Comparison of ENCODE assay signal across 2 cellular contexts in the genomic region with DNA sequence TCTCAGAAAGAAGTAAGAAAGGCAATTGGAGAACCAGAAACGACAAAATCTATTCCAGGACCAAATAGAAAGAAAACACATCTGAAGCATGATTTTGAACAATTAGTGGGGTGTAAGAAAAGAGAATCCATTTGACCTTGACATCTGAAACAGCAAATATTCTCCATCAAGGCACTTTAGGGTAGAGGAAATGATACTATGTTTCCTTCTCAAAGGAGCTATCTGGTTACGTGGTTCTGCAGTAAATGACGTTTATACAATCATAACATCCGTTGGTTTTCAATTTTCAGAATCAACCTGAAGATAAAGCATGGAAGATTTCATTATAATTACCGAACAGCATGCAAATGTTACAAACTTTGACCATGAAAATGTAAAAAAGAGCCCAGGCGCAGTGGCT.
TF ChIP-seq lines count a peak whose summit lies in the region.

No MANE protein-coding gene starts in this region.

TF ChIP-seq in GM23338, 12 proteins besides CTCF, POLR2A, EP300 and RAD21 (continues in another document):
- TF ChIP-seq CREB1 (CRISPR knock-in tag; IDR thresholded peaks at IDR 0.05; ENCODE audit: low read depth), result no peak
- TF ChIP-seq STAT1 (IDR thresholded peaks at IDR 0.05; ENCODE audit: unreplicated experiment), result no peak
- TF ChIP-seq, protein P1, sequence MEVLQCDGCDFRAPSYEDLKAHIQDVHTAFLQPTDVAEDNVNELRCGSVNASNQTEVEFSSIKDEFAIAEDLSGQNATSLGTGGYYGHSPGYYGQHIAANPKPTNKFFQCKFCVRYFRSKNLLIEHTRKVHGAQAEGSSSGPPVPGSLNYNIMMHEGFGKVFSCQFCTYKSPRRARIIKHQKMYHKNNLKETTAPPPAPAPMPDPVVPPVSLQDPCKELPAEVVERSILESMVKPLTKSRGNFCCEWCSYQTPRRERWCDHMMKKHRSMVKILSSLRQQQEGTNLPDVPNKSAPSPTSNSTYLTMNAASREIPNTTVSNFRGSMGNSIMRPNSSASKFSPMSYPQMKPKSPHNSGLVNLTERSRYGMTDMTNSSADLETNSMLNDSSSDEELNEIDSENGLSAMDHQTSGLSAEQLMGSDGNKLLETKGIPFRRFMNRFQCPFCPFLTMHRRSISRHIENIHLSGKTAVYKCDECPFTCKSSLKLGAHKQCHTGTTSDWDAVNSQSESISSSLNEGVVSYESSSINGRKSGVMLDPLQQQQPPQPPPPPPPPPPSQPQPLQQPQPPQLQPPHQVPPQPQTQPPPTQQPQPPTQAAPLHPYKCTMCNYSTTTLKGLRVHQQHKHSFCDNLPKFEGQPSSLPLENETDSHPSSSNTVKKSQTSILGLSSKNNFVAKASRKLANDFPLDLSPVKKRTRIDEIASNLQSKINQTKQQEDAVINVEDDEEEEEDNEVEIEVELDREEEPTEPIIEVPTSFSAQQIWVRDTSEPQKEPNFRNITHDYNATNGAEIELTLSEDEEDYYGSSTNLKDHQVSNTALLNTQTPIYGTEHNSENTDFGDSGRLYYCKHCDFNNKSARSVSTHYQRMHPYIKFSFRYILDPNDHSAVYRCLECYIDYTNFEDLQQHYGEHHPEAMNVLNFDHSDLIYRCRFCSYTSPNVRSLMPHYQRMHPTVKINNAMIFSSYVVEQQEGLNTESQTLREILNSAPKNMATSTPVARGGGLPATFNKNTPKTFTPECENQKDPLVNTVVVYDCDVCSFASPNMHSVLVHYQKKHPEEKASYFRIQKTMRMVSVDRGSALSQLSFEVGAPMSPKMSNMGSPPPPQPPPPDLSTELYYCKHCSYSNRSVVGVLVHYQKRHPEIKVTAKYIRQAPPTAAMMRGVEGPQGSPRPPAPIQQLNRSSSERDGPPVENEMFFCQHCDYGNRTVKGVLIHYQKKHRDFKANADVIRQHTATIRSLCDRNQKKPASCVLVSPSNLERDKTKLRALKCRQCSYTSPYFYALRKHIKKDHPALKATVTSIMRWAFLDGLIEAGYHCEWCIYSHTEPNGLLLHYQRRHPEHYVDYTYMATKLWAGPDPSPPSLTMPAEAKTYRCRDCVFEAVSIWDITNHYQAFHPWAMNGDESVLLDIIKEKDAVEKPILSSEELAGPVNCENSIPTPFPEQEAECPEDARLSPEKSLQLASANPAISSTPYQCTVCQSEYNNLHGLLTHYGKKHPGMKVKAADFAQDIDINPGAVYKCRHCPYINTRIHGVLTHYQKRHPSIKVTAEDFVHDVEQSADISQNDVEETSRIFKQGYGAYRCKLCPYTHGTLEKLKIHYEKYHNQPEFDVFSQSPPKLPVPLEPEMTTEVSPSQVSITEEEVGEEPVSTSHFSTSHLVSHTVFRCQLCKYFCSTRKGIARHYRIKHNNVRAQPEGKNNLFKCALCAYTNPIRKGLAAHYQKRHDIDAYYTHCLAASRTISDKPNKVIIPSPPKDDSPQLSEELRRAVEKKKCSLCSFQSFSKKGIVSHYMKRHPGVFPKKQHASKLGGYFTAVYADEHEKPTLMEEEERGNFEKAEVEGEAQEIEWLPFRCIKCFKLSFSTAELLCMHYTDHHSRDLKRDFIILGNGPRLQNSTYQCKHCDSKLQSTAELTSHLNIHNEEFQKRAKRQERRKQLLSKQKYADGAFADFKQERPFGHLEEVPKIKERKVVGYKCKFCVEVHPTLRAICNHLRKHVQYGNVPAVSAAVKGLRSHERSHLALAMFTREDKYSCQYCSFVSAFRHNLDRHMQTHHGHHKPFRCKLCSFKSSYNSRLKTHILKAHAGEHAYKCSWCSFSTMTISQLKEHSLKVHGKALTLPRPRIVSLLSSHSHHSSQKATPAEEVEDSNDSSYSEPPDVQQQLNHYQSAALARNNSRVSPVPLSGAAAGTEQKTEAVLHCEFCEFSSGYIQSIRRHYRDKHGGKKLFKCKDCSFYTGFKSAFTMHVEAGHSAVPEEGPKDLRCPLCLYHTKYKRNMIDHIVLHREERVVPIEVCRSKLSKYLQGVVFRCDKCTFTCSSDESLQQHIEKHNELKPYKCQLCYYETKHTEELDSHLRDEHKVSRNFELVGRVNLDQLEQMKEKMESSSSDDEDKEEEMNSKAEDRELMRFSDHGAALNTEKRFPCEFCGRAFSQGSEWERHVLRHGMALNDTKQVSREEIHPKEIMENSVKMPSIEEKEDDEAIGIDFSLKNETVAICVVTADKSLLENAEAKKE (CRISPR knock-in tag; IDR thresholded peaks at IDR 0.05), result no peak
- TF ChIP-seq, protein P2, sequence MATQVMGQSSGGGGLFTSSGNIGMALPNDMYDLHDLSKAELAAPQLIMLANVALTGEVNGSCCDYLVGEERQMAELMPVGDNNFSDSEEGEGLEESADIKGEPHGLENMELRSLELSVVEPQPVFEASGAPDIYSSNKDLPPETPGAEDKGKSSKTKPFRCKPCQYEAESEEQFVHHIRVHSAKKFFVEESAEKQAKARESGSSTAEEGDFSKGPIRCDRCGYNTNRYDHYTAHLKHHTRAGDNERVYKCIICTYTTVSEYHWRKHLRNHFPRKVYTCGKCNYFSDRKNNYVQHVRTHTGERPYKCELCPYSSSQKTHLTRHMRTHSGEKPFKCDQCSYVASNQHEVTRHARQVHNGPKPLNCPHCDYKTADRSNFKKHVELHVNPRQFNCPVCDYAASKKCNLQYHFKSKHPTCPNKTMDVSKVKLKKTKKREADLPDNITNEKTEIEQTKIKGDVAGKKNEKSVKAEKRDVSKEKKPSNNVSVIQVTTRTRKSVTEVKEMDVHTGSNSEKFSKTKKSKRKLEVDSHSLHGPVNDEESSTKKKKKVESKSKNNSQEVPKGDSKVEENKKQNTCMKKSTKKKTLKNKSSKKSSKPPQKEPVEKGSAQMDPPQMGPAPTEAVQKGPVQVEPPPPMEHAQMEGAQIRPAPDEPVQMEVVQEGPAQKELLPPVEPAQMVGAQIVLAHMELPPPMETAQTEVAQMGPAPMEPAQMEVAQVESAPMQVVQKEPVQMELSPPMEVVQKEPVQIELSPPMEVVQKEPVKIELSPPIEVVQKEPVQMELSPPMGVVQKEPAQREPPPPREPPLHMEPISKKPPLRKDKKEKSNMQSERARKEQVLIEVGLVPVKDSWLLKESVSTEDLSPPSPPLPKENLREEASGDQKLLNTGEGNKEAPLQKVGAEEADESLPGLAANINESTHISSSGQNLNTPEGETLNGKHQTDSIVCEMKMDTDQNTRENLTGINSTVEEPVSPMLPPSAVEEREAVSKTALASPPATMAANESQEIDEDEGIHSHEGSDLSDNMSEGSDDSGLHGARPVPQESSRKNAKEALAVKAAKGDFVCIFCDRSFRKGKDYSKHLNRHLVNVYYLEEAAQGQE (IDR thresholded peaks at IDR 0.05; ENCODE audit: unreplicated experiment), result no peak
- TF ChIP-seq POLR2AphosphoS5 (IDR thresholded peaks at IDR 0.05; ENCODE audit: low read depth), result no peak
- no peak for TF ChIP-seq EZH2phosphoT487 (IDR thresholded peaks at IDR 0.05; ENCODE audit: unreplicated experiment)
- TF ChIP-seq NANOG (IDR thresholded peaks at IDR 0.05; ENCODE audit: borderline replicate concordance), result no peak
- no peak for TF ChIP-seq EZH2 (IDR thresholded peaks at IDR 0.05; ENCODE audit: low read depth, unreplicated experiment)
- TF ChIP-seq ZNF114 (CRISPR knock-in tag; IDR thresholded peaks at IDR 0.05), result no peak
- TF ChIP-seq, protein P3, sequence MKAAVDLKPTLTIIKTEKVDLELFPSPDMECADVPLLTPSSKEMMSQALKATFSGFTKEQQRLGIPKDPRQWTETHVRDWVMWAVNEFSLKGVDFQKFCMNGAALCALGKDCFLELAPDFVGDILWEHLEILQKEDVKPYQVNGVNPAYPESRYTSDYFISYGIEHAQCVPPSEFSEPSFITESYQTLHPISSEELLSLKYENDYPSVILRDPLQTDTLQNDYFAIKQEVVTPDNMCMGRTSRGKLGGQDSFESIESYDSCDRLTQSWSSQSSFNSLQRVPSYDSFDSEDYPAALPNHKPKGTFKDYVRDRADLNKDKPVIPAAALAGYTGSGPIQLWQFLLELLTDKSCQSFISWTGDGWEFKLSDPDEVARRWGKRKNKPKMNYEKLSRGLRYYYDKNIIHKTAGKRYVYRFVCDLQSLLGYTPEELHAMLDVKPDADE (IDR thresholded peaks at IDR 0.05), result no peak

TF ChIP-seq in WTC11, 78 proteins besides CTCF, POLR2A, EP300 and RAD21:
- TF ChIP-seq GABPB1 (CRISPR knock-in tag; IDR thresholded peaks at IDR 0.05) (no peak), IRF2 (CRISPR knock-in tag; IDR thresholded peaks at IDR 0.05; ENCODE audit: borderline replicate concordance, low read depth) (no peak), FOXK1 (CRISPR knock-in tag; IDR thresholded peaks at IDR 0.05) (no peak), ZBTB21 (CRISPR knock-in tag; IDR thresholded peaks at IDR 0.05; ENCODE audit: borderline replicate concordance) (no peak), JUN (CRISPR knock-in tag; IDR thresholded peaks at IDR 0.05) (no peak), NFATC4 (CRISPR knock-in tag; IDR thresholded peaks at IDR 0.05) (no peak), MYBL2 (CRISPR knock-in tag; IDR thresholded peaks at IDR 0.05) (no peak), MXD4 (CRISPR knock-in tag; IDR thresholded peaks at IDR 0.05; ENCODE audit: borderline replicate concordance) (no peak), FOXJ3 (CRISPR knock-in tag; IDR thresholded peaks at IDR 0.05; ENCODE audit: borderline replicate concordance) (no peak)
- TF ChIP-seq, protein P4, sequence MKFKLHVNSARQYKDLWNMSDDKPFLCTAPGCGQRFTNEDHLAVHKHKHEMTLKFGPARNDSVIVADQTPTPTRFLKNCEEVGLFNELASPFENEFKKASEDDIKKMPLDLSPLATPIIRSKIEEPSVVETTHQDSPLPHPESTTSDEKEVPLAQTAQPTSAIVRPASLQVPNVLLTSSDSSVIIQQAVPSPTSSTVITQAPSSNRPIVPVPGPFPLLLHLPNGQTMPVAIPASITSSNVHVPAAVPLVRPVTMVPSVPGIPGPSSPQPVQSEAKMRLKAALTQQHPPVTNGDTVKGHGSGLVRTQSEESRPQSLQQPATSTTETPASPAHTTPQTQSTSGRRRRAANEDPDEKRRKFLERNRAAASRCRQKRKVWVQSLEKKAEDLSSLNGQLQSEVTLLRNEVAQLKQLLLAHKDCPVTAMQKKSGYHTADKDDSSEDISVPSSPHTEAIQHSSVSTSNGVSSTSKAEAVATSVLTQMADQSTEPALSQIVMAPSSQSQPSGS (CRISPR knock-in tag; IDR thresholded peaks at IDR 0.05; ENCODE audit: borderline replicate concordance, low read depth), result no peak
- TF ChIP-seq, protein P5, sequence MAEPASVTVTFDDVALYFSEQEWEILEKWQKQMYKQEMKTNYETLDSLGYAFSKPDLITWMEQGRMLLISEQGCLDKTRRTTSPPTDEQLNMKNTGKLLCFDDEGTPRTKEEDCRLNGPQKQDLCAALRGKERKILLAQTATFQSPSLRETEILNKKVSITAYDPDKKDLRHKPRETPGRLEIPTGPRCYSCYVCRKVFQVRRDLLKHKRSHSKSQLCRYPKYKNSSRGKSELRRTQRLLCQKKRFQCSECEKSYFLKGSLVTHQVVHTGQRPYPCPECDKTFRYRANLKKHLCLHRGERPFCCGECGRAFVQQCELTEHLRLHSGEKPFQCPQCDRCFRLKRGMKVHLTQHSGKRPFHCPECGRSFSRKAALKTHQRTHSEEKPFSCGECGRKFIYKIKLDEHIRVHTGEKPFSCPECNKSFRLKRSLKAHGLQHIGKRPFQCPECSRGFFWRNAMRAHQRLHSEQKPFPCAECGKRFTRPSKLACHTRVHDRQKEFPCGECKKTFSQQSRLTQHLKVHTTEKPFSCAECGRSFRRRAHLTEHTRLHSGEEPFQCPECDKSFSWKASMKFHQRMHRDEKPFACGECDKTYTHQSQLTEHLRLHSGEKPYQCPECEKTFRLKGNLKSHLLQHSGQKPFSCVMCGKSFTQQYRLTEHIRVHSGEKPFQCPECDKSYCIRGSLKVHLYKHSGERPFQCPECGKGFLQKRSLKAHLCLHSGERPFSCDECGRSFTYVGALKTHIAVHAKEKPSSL (CRISPR knock-in tag; conservative IDR thresholded peaks at IDR 0.05), result no peak
- TF ChIP-seq, protein P6, sequence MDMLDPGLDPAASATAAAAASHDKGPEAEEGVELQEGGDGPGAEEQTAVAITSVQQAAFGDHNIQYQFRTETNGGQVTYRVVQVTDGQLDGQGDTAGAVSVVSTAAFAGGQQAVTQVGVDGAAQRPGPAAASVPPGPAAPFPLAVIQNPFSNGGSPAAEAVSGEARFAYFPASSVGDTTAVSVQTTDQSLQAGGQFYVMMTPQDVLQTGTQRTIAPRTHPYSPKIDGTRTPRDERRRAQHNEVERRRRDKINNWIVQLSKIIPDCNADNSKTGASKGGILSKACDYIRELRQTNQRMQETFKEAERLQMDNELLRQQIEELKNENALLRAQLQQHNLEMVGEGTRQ (CRISPR knock-in tag; IDR thresholded peaks at IDR 0.05), result no peak
